In the genomic region with DNA sequence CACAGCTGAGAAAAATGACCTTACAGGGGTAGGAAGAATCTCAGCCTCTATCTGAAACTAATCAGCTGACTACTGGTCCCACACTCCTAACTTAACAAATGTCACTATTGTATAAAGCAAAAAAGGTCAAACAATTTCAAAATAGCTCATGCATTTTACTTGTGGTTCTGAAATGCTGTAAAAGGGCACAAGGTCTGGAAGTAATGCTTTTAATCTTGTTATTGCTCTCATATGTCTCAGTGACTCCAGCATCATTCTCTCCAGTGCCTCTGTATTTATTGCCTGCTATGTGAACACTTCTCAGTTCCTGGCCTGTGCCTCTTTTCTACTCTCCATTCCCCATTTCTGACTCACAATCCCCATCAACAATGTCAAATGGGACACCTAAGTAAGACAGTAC, we compare ENCODE assay signal across 26 cellular contexts.
"Had no signal": no experiment of that assay in that cellular context is flagged by ENCODE, and none has a peak within 500 bp of the region (broad histone marks: within the 10 kb centered on the region; RNA-seq: fewer than 3 reads in every experiment).

No MANE protein-coding gene starts in this region.

- H3K4me1 Mint-ChIP-seq: activated naive CD4-positive, alpha-beta T cell treated with anti-CD3 and anti-CD28 coated beads, Interleukin-2, amount 50 U/mL, for 24 hours had no signal

- DNase-seq: activated CD4-positive, alpha-beta T cell treated with anti-CD3 and anti-CD28 coated beads for 1 hour; activated CD4-positive, alpha-beta T cell treated with anti-CD3 and anti-CD28 coated beads, Interleukin-2, amount 50 U/mL, for 1 hour; activated CD8-positive, alpha-beta T cell treated with anti-CD3 and anti-CD28 coated beads, Interleukin-2, amount 10 ng/mL, durations not matched to agents 7 days and 5 days; activated gamma-delta T cell treated with Interleukin-2 at 50 U/mL for 16 hours; brain microvascular endothelial cell; central memory CD4-positive, alpha-beta T cell; effector memory CD8-positive, alpha-beta T cell; esophagus squamous epithelium; gastrocnemius medialis; left ventricle myocardium superior; mammary epithelial cell; midbrain; ovary; psoas muscle; right cardiac atrium; stimulated activated CD4-positive, alpha-beta T cell treated with anti-CD3 and anti-CD28 coated beads, Interleukin-1b, Interleukin-23, amount 100 ng/mL, for 48 hours; T-helper 9 cell had no signal

- H3K36me3 ChIP-seq: ascending aorta, brain microvascular endothelial cell, esophagus squamous epithelium, gastrocnemius medialis, neutrophil, ovary, suprapubic skin, tibial nerve had no signal

- H3K27me3 ChIP-seq: ascending aorta, brain microvascular endothelial cell, esophagus squamous epithelium, gastrocnemius medialis, neutrophil, ovary, suprapubic skin, tibial nerve had no signal

- H3K4me1 ChIP-seq: ascending aorta, esophagus squamous epithelium, gastrocnemius medialis, psoas muscle, suprapubic skin had no signal

- H3K4me3 ChIP-seq: ascending aorta, esophagus squamous epithelium, gastrocnemius medialis, ovary, psoas muscle, skin epidermis, suprapubic skin, tibial nerve had no signal

- H3K9me3 ChIP-seq: ascending aorta, esophagus squamous epithelium, gastrocnemius medialis, neutrophil, ovary, psoas muscle, suprapubic skin, tibial nerve had no signal

- H3K27ac ChIP-seq: ascending aorta, brain microvascular endothelial cell, esophagus squamous epithelium, gastrocnemius medialis, neutrophil, ovary, psoas muscle, skin epidermis, suprapubic skin, tibial nerve had no signal

- H3K4me3 Mint-ChIP-seq: activated CD8-positive, alpha-beta T cell treated with anti-CD3 and anti-CD28 coated beads, Interleukin-2, amount 10 ng/mL, durations not matched to agents 7 days and 5 days; activated naive CD4-positive, alpha-beta T cell treated with anti-CD3 and anti-CD28 coated beads, Interleukin-2, amount 50 U/mL, for 24 hours; activated T-helper 1 cell treated with anti-CD3 and anti-CD28 coated beads, Interleukin-12 subunit alpha, Interleukin-12 subunit beta, Interleukin-2, Interleukin-4 antibody, amounts not matched to agents 30 ng/mL and 10 ng/mL and 1 ng/mL, durations not matched to agents 14 hours and 24 hours and 36 hours; effector memory CD8-positive, alpha-beta T cell; natural killer cell treated with Interleukin-12 subunit alpha and Interleukin-12 subunit beta and Interleukin-15 and Interleukin-18, amount 100 ng/mL, for 72 hours; stimulated activated naive CD8-positive, alpha-beta T cell treated with anti-CD3 and anti-CD28 coated beads, Interleukin-15, Interleukin-2, amounts not matched to agents 100 ng/mL and 50 ng/mL, for 24 hours had no signal

- H3K36me3 Mint-ChIP-seq: activated naive CD4-positive, alpha-beta T cell treated with anti-CD3 and anti-CD28 coated beads, Interleukin-2, amount 50 U/mL, for 24 hours had no signal

- H3K27me3 Mint-ChIP-seq: activated naive CD4-positive, alpha-beta T cell treated with anti-CD3 and anti-CD28 coated beads, Interleukin-2, amount 50 U/mL, for 24 hours; effector memory CD8-positive, alpha-beta T cell; natural killer cell treated with Interleukin-12 subunit alpha and Interleukin-12 subunit beta and Interleukin-15 and Interleukin-18, amount 100 ng/mL, for 72 hours; stimulated activated naive CD8-positive, alpha-beta T cell treated with anti-CD3 and anti-CD28 coated beads, Interleukin-15, Interleukin-2, amounts not matched to agents 100 ng/mL and 50 ng/mL, for 24 hours had no signal

- H3K27ac Mint-ChIP-seq: activated CD8-positive, alpha-beta T cell treated with anti-CD3 and anti-CD28 coated beads, Interleukin-2, amount 10 ng/mL, durations not matched to agents 7 days and 5 days; activated naive CD4-positive, alpha-beta T cell treated with anti-CD3 and anti-CD28 coated beads, Interleukin-2, amount 50 U/mL, for 24 hours; activated T-helper 1 cell treated with anti-CD3 and anti-CD28 coated beads, Interleukin-12 subunit alpha, Interleukin-12 subunit beta, Interleukin-2, Interleukin-4 antibody, amounts not matched to agents 30 ng/mL and 10 ng/mL and 1 ng/mL, durations not matched to agents 14 hours and 24 hours and 36 hours; effector memory CD8-positive, alpha-beta T cell; natural killer cell treated with Interleukin-12 subunit alpha and Interleukin-12 subunit beta and Interleukin-15 and Interleukin-18, amount 100 ng/mL, for 72 hours; stimulated activated naive CD8-positive, alpha-beta T cell treated with anti-CD3 and anti-CD28 coated beads, Interleukin-15, Interleukin-2, amounts not matched to agents 100 ng/mL and 50 ng/mL, for 24 hours had no signal
